ENCODE assay signal across 8 cellular contexts in the genomic region with DNA sequence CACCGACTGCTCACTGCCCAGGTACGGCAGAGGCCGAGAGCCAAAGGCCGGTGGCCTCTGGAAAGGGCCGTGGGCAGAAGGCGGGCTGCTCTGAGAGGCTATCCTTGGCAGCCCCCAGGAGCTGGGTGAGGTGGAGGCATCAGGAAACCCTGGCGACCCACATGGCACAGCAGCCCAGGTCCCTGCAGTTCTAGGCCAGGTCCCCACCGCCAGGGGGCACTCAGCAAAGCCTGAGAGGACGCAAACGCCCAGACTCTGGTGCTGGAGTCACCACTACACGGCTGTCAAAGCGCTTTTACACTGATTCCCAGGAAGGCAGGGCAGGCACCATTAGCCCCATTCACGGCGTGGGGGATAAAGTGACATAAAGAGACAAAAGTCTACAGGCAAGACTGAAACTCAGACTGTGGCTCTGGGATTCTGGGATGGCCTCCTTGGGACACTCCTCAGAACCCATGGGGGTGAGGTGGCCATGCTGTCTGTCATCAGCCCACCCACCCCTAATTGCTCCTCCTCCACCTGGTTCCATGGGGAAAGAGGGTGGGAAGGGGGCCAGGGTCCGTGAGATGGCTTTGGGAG. TPM values are rescaled to one million over a fixed set of nuclear protein-coding genes. Genes with fewer than 3 reads are reported as not detected.
DNase-seq lines count a peak whose midpoint lies in the region; ATAC-seq, FAIRE-seq and TF ChIP-seq lines count a peak whose summit lies in the region.

No MANE protein-coding gene starts in this region.

- H3K4me3 ChIP-seq in AG04450 (ENCODE audit: low read depth, low read length), result peak overlapping the region; percentile 7; the same call in 1 of the 2 replicates
- no peak overlapping the region for H3K4me3 ChIP-seq in adrenal gland

- peaks cover 14 to 36% of the 10 kb centered on the region in 2 donors for H3K4me1 ChIP-seq in adrenal gland (replicated peaks in 1 of 2)

- peak overlapping the region; percentile 80 for H3K27ac Mint-ChIP-seq in T-helper 17 cell

- CTCF ChIA-PET in AG04450 (lab: Charles Lee), result interaction anchor here (0.6 to 3.5 kb wide), 21 partner anchors 9 to 331 kb away, joined by 3 to 25 read pairs (median 5); partner anchors contain the start of genes NOL9 and TAS1R1

- H3K27ac ChIP-seq in AG04450 (ENCODE audit: low read depth, low read length) (peak overlapping the region; percentile 21), adrenal gland (no peak overlapping the region)

- ATAC-seq in T-helper 17 cell (peak; percentile 78), left ventricle myocardium superior (peak; percentile 70), HG03439 (IDR thresholded peaks at IDR 0.05; ENCODE audit: unreplicated experiment) (no peak)

- H3K9me3 ChIP-seq in AG04450 (ENCODE audit: control insufficient read depth, insufficient read depth, low read length) (no peaks in the 10 kb centered on the region; the same call in 1 of the 2 replicates), T-helper 17 cell (ENCODE audit: control insufficient read depth, low read length, poor library complexity, severe bottlenecking) (no peaks in the 10 kb centered on the region), adrenal gland (replicated peaks in 1 of 3) (no peaks in the 10 kb centered on the region)

- H3K27me3 Mint-ChIP-seq in T-helper 17 cell, result peaks cover 19% of the 10 kb centered on the region

- peaks cover 2% of the 10 kb centered on the region for H3K36me3 Mint-ChIP-seq in T-helper 17 cell (ENCODE audit: low read depth)

- no peaks in the 10 kb centered on the region for H3K36me3 ChIP-seq in adrenal gland (replicated peaks in 1 of 2)

- intact Hi-C loops in adrenal gland (cut with DNase I) (loop anchor here (5.0 to 10.0 kb wide), 2 partner anchors 66 to 158 kb away; partner anchors contain the start of gene NOL9 (in 1 of the 2)), left ventricle myocardium superior (cut with micrococcal nuclease) (loop anchor here (5.0 kb wide), 1 partner anchor 66 kb away; the partner anchor contains the start of gene NOL9)

- H3K4me3 Mint-ChIP-seq in T-helper 17 cell, result peak overlapping the region; percentile 78

- TF ChIP-seq CTCF in AG04450 (IDR thresholded peaks at IDR 0.05; ENCODE audit: low read depth, low read length) (peak; percentile 93), adrenal gland (IDR thresholded peaks at IDR 0.05) (peak; percentile 68 to 92 (median 86))

- FAIRE-seq in GM19239 (lab: Jason Lieb, UNC), result no peak

- WGBS in adrenal gland, 4 donors, result 5 to 9% (median 7%) methylated on average over 10 to 15 of the region's 15 CpGs

- TF ChIP-seq POLR2A in adrenal gland (IDR thresholded peaks at IDR 0.05), result no peak

- peaks cover 26% of the 10 kb centered on the region for H3K4me1 Mint-ChIP-seq in T-helper 17 cell

- DNase-seq in AG04450 (ENCODE audit: low read depth, low spot score) (peak; percentile 53), GM19239 (ENCODE audit: insufficient read length, low spot score) (peak; percentile 93), NCI-H1092 treated with DMSO at 0.1 percent for 48 hours (lab: John Stamatoyannopoulos, UW) (peak; percentile 97), T-helper 17 cell (peak; percentile 72 to 88 (median 76)), adrenal gland (peak; percentile 86 to 95 (median 89)), left ventricle myocardium superior (peak; percentile 92), renal cortical epithelial cell (ENCODE audit: low read depth) (peak; percentile 68)

- H3K27me3 ChIP-seq in AG04450 (ENCODE audit: control insufficient read depth, insufficient read depth, low read length) (no peaks in the 10 kb centered on the region), adrenal gland (no peaks in the 10 kb centered on the region)

- POLR2A ChIA-PET in AG04450 (lab: Yijun Ruan, JAX), result interaction anchor here (0.6 kb wide), 1 partner anchor 22 kb away, joined by 4 read pairs; no protein-coding TSS in a partner anchor

RNA-seq across cellular contexts. Expression of gene PLEKHG5, which starts 4.9 kb away (rescaled TPM):
- polyA plus RNA-seq in AG04450 (2011; rRNA removed) (4.2 and 5.4 TPM in 2 replicates), adrenal gland (10 to 100 TPM in 2 of 3 donors, 1 to 10 TPM in 1; 2.0 to 96.3 (median 23.0) TPM)
- polyA minus RNA-seq in AG04450 (2011; rRNA and poly(A)+ RNA removed), result 4.5 and 5.0 TPM in 2 replicates
- total RNA-seq in T-helper 17 cell (10 to 100 TPM; 10.8 to 12.8 TPM), adrenal gland (10 to 100 TPM; 14.0 to 29.2 (median 18.4) TPM), left ventricle myocardium superior (16.9 TPM), renal cortical epithelial cell (22.2 and 22.6 TPM in 2 replicates)

RNA-seq across cellular contexts. Expression of gene TNFRSF25, which starts 20.5 kb away (rescaled TPM):
- polyA plus RNA-seq in AG04450 (2011; rRNA removed), result 2.7 and 3.3 TPM in 2 replicates
- 1.5 and 2.4 TPM in 2 replicates for polyA minus RNA-seq in AG04450 (2011; rRNA and poly(A)+ RNA removed)
- 100 to 1,000 TPM; 393 to 433 TPM for total RNA-seq in T-helper 17 cell
- total RNA-seq in adrenal gland, result 10 to 100 TPM in 4 of 8 donors, 1 to 10 TPM in 4; 2.7 to 36.4 (median 9.7) TPM
- polyA plus RNA-seq in adrenal gland, result 100 to 1,000 TPM in 1 of 3 donors, 10 to 100 TPM in 1, 1 to 10 TPM in 1; 1.2 to 169 (median 63.8) TPM
- 10.8 TPM for total RNA-seq in left ventricle myocardium superior
- 3.3 and 9.7 TPM in 2 replicates for total RNA-seq in renal cortical epithelial cell

Comparison
In these comparisons a context has a peak if more than half of its experiments do, and no peak if none do; other contexts are left out.
1. RNA of gene TNFRSF25, which starts 20.5 kb away (total RNA-seq): 393 to 433 TPM in T-helper 17 cell; 10.8 TPM in left ventricle myocardium superior (single experiment), 2.7 to 36.4 TPM in adrenal gland and 3.3 to 9.7 TPM in renal cortical epithelial cell; every median in the first group is over 10 times any median in the second.
2. Peak in every context shown above with its lines, with median percentiles within 50 percentile points of each other: DNase-seq.